19 cellular contexts compared by ENCODE assay signal in genomic region chr1:228249508-228250305, GRCh38. TPM values are rescaled to one million over a fixed set of nuclear protein-coding genes. Genes with fewer than 3 reads are reported as not detected.
DNase-seq lines count a peak whose midpoint lies in the region; ATAC-seq, FAIRE-seq and TF ChIP-seq lines count a peak whose summit lies in the region.
"Had no signal": no experiment of that assay in that cellular context is flagged by ENCODE, and none has a peak within 500 bp of the region (broad histone marks: within the 10 kb centered on the region; RNA-seq: fewer than 3 reads in every experiment).

No MANE protein-coding gene starts in this region.

- H3K23ac ChIP-seq in mesenchymal stem cell (ENCODE audit: low read length in 2 of 2), result no peak overlapping the region

- H3K9me1 ChIP-seq in K562 (ENCODE audit: control insufficient read depth, insufficient read depth, low read length), result no peaks in the 10 kb centered on the region

- H3K79me2 ChIP-seq in K562 (ENCODE audit: control insufficient read depth, insufficient read depth, low read length), result no peaks in the 10 kb centered on the region

- H3K4me2 ChIP-seq in K562 (ENCODE audit: insufficient read depth, low read length) (no peak overlapping the region), mesenchymal stem cell (ENCODE audit: low read length, poor library complexity, severe bottlenecking) (no peak overlapping the region)
- H3K4me2 ChIP-seq: BLaER1 treated with 17β-estradiol and CSF1 and Interleukin-3, amounts not matched to agents 10 nM and 100 nM; GM23338 had no signal

- intact Hi-C loops in heart left ventricle (cut with DNase I), result no loop called here
- intact Hi-C loops in Right ventricle myocardium superior (cut with DNase I), result no loop called here
- intact Hi-C loops in K562 (cut with micrococcal nuclease), result no loop called here
- intact Hi-C loops in upper lobe of right lung (cut with DNase I), result no loop called here

- H3K4me3 ChIP-seq in heart left ventricle (no peak overlapping the region), K562 (no peak overlapping the region), mesenchymal stem cell (ENCODE audit: insufficient read depth in 1 of 2, low read depth in 1 of 2, low read length in 2 of 2) (peak overlapping the region in 1 of 2 experiments; percentile 15), upper lobe of right lung (no peak overlapping the region)
- H3K4me3 ChIP-seq: BLaER1 treated with 17β-estradiol and CSF1 and Interleukin-3, amounts not matched to agents 10 nM and 100 nM; GM12878; GM23338 had no signal

- POLR2A ChIA-PET in K562 (lab: Yijun Ruan, JAX), result interaction anchor here (0.8 to 1.4 kb wide), 2 partner anchors 9 to 84 kb away, joined by 3 to 9 read pairs; no protein-coding TSS in a partner anchor

- CTCF ChIA-PET in K562 (lab: Yijun Ruan, JAX; ENCODE audit: low intra/inter-chr PET ratio), result no interaction called here

- H3K36me3 ChIP-seq in heart left ventricle (peaks cover 0 to 96% (median 70%) of the 10 kb centered on the region in 9 donors), K562 (ENCODE audit: control insufficient read depth, insufficient read depth, low read length) (peaks cover 3% of the 10 kb centered on the region; the same call in 1 of the 3 replicates), mesenchymal stem cell (ENCODE audit: control insufficient read depth in 1 of 2, insufficient read depth in 2 of 2, low read depth in 1 of 2, low read length in 2 of 2) (peaks cover 0 to 32% of the 10 kb centered on the region in 2 experiments), upper lobe of right lung (peaks cover 16% of the 10 kb centered on the region)

- no peak overlapping the region for H4K8ac ChIP-seq in mesenchymal stem cell (ENCODE audit: low read length)

- H3K27me3 ChIP-seq in heart left ventricle (no peaks in the 10 kb centered on the region), K562 (ENCODE audit: control insufficient read depth in 2 of 2, insufficient read depth in 2 of 2, low read length in 2 of 2) (no peaks in the 10 kb centered on the region), mesenchymal stem cell (ENCODE audit: control insufficient read depth in 1 of 2, insufficient read depth in 1 of 2, low read length in 2 of 2) (no peaks in the 10 kb centered on the region), upper lobe of right lung (no peaks in the 10 kb centered on the region)
- H3K27me3 ChIP-seq: BLaER1 treated with 17β-estradiol and CSF1 and Interleukin-3, amounts not matched to agents 10 nM and 100 nM had no signal

- TF ChIP-seq POLR2A in heart left ventricle (IDR thresholded peaks at IDR 0.05), result no peak
- no peak for TF ChIP-seq POLR2A in K562 (conservative IDR thresholded peaks at IDR 0.05)

- no peak overlapping the region for H2BK120ac ChIP-seq in mesenchymal stem cell (ENCODE audit: low read depth, low read length)

- in situ Hi-C loops in K562 (cut with MboI), result no loop called here

- ATAC-seq in heart left ventricle, result peak in 3 of 4 donors; percentile 27 to 49 (median 32)
- ATAC-seq in Right ventricle myocardium superior (ENCODE audit: poor library complexity), result no peak
- no peak for ATAC-seq in K562
- peak; percentile 39 for ATAC-seq in upper lobe of right lung
- ATAC-seq in GM21447 (IDR thresholded peaks at IDR 0.05; ENCODE audit: unreplicated experiment), result no peak
- no peak for ATAC-seq in GM18907 (IDR thresholded peaks at IDR 0.05; ENCODE audit: unreplicated experiment)
- ATAC-seq: GM12878, GM23338 had no signal

- no peak overlapping the region for H3K14ac ChIP-seq in mesenchymal stem cell (ENCODE audit: low read length in 2 of 2)

- H3K4ac ChIP-seq in mesenchymal stem cell (ENCODE audit: low read depth in 1 of 2, low read length in 2 of 2), result no peak overlapping the region

- H3K4me1 ChIP-seq in heart left ventricle (peaks cover 0 to 17% (median 0%) of the 10 kb centered on the region in 12 donors), K562 (replicated peaks in 1 of 2; ENCODE audit: control insufficient read depth in 2 of 2, insufficient read depth in 2 of 2, low read length in 2 of 2) (no peaks in the 10 kb centered on the region; a peak in 2 of 5 replicates), mesenchymal stem cell (ENCODE audit: control insufficient read depth, insufficient read depth, low read depth, low read length) (no peaks in the 10 kb centered on the region), upper lobe of right lung (no peaks in the 10 kb centered on the region)
- H3K4me1 ChIP-seq: BLaER1 treated with 17β-estradiol and CSF1 and Interleukin-3, amounts not matched to agents 10 nM and 100 nM had no signal

- H2BK12ac ChIP-seq in mesenchymal stem cell (ENCODE audit: low read length in 2 of 2), result no peak overlapping the region

- H3K18ac ChIP-seq in mesenchymal stem cell (ENCODE audit: low read depth in 1 of 2, low read length in 2 of 2), result no peak overlapping the region

- no TSS peak for BruUV-seq in K562 (replicated peaks; lab: Mats Ljungman, UMichigan)

- H2AFZ ChIP-seq in K562 (ENCODE audit: low read depth, low read length) (no peak overlapping the region), mesenchymal stem cell (ENCODE audit: low read depth, low read length) (no peak overlapping the region)
- H2AFZ ChIP-seq: GM23338 had no signal

- 90 to 94% (median 93%) methylated on average over 20 to 24 of the region's 24 CpGs for WGBS in heart left ventricle, 4 donors
- WGBS in K562 (ENCODE audit: insufficient coverage, low coverage, missing lambda C conversion rate), result 18% methylated on average over 24 of the region's 24 CpGs
- WGBS in mesenchymal stem cell, result 94% methylated on average over 19 of the region's 24 CpGs

- no peak overlapping the region for H2BK5ac ChIP-seq in mesenchymal stem cell (ENCODE audit: low read depth, low read length, poor library complexity, severe bottlenecking)

- no peaks in the 10 kb centered on the region for H4K20me1 ChIP-seq in K562 (replicated peaks; ENCODE audit: control insufficient read depth, insufficient read depth, low read length)
- H4K20me1 ChIP-seq: BLaER1 treated with 17β-estradiol and CSF1 and Interleukin-3, amounts not matched to agents 10 nM and 100 nM had no signal

- H2AK5ac ChIP-seq in mesenchymal stem cell (ENCODE audit: low read length, severe bottlenecking), result no peak overlapping the region

- no peak for FAIRE-seq in K562 (lab: Jason Lieb, UNC)
- FAIRE-seq: GM12878, H54 had no signal

- H3K79me1 ChIP-seq in mesenchymal stem cell (replicated peaks; ENCODE audit: low read length, poor library complexity, severe bottlenecking), result peaks cover 4% of the 10 kb centered on the region

- no peak overlapping the region for H3K9ac ChIP-seq in K562 (ENCODE audit: insufficient read depth in 1 of 2, low read depth in 2 of 2, low read length in 2 of 2)
- H3K9ac ChIP-seq in mesenchymal stem cell (ENCODE audit: low read length), result no peak overlapping the region
- H3K9ac ChIP-seq: BLaER1 treated with 17β-estradiol and CSF1 and Interleukin-3, amounts not matched to agents 10 nM and 100 nM had no signal

- DNase-seq in heart left ventricle (no peak), Right ventricle myocardium superior (no peak), K562 (ENCODE audit: extremely low read depth in 1 of 4, low spot score in 3 of 4) (no peak), mesenchymal stem cell (no peak), upper lobe of right lung (no peak)
- DNase-seq: CD4-positive, CD25-positive, alpha-beta regulatory T cell; CD8-positive, alpha-beta memory T cell; COR-L47; DMS 273 treated with DMSO at 0.1 percent for 48 hours; DMS53; DND-41; EL; HCEC 1CT had no signal

- H3K27ac ChIP-seq in heart left ventricle (no peak overlapping the region), K562 (ENCODE audit: extremely low read depth, low read depth, low read length) (no peak overlapping the region), mesenchymal stem cell (ENCODE audit: low read length, poor library complexity, severe bottlenecking) (no peak overlapping the region), upper lobe of right lung (no peak overlapping the region)
- H3K27ac ChIP-seq: BLaER1 treated with 17β-estradiol and CSF1 and Interleukin-3, amounts not matched to agents 10 nM and 100 nM had no signal

- no peak for TF ChIP-seq RAD21 in K562 (CRISPR knock-in tag; conservative IDR thresholded peaks at IDR 0.05 in 1 of 2, IDR thresholded peaks at IDR 0.05 in 1 of 2)

- TF ChIP-seq EP300 in K562 (IDR thresholded peaks at IDR 0.05; ENCODE audit: low read length), result no peak

- H4K91ac ChIP-seq in mesenchymal stem cell (ENCODE audit: low read length), result peak overlapping the region; percentile 21

- peaks cover 0 to 20% (median under 1%) of the 10 kb centered on the region in 12 donors for H3K9me3 ChIP-seq in heart left ventricle
- peaks cover 9% of the 10 kb centered on the region for H3K9me3 ChIP-seq in K562 (replicated peaks; ENCODE audit: control insufficient read depth, insufficient read depth, low read depth, low read length)
- peaks cover 28% of the 10 kb centered on the region for H3K9me3 ChIP-seq in mesenchymal stem cell (ENCODE audit: control insufficient read depth, low read length)
- peaks cover 11% of the 10 kb centered on the region for H3K9me3 ChIP-seq in upper lobe of right lung

- H2BK15ac ChIP-seq in mesenchymal stem cell (ENCODE audit: low read depth, poor library complexity, severe bottlenecking), result no peak overlapping the region

- TF ChIP-seq CTCF in heart left ventricle (IDR thresholded peaks at IDR 0.05) (no peak), K562 (IDR thresholded peaks at IDR 0.05 in 2 of 3, conservative IDR thresholded peaks at IDR 0.05 in 1 of 3; ENCODE audit: insufficient read depth in 2 of 3, low read depth in 1 of 3, low read length in 3 of 3) (no peak), upper lobe of right lung (IDR thresholded peaks at IDR 0.05) (no peak)

RNA-seq across cellular contexts. Expression of gene OBSCN, which starts 41.9 kb away (rescaled TPM):
- total RNA-seq in heart left ventricle (100 to 1,000 TPM; 238 to 460 (median 354) TPM), Right ventricle myocardium superior (316 TPM), K562 (2014; rRNA removed) (11.8 and 12.0 TPM in 2 replicates), K562 (2014; rRNA removed; fragmentation: Illumina TruSeq; extraction: Trizol) (0.83 and 1.7 TPM in 2 replicates), K562 (2015; rRNA removed; fragmentation: Illumina TruSeq; extraction: Trizol) (4.1 and 5.0 TPM in 2 replicates), K562 (2021) (17.4 and 19.7 TPM in 2 replicates), upper lobe of right lung (39.4 TPM)
- polyA plus RNA-seq in heart left ventricle (100 to 1,000 TPM; 155 to 524 TPM), K562 (2011; rRNA removed) (3.4 and 5.6 TPM in 2 replicates), K562 (2014; fragmentation: Illumina TruSeq; extraction: Trizol) (3.6 and 6.9 TPM in 2 replicates), K562 (2014; fragmentation: Nextera tagmentation; extraction: Ambion mirVana) (under 1 TPM; 0.18 to 0.29 TPM), K562 (2014; rRNA removed) (11.1 and 12.5 TPM in 2 replicates)
- total RNA-seq in K562 (2011; cell fraction: chromatin; rRNA removed; ENCODE audit: low replicate concordance), result 22.3 and 52.9 TPM in 2 replicates
- 25.5 and 27.1 TPM in 2 replicates for total RNA-seq in K562 (2011; cell fraction: nucleolus; rRNA removed)
- total RNA-seq in K562 (2011; cell fraction: nucleoplasm; rRNA removed), result 20.5 and 20.6 TPM in 2 replicates
- 3.0 and 8.2 TPM in 2 replicates for polyA plus RNA-seq in K562 (2011; cell fraction: cytosol; rRNA removed)
- 22.5 and 42.0 TPM in 2 replicates for polyA plus RNA-seq in K562 (2011; cell fraction: nucleus; rRNA removed)
- polyA plus RNA-seq in K562 (2012), result 15.8 and 26.7 TPM in 2 replicates
- 3.4 TPM in 2 replicates for polyA minus RNA-seq in K562 (2011; rRNA and poly(A)+ RNA removed)
- polyA minus RNA-seq in K562 (2011; cell fraction: cytosol; rRNA and poly(A)+ RNA removed), result 8.2 and 10.9 TPM in 2 replicates
- polyA minus RNA-seq in K562 (2011; cell fraction: nucleus; rRNA and poly(A)+ RNA removed), result 7.0 and 7.1 TPM in 2 replicates
- 4.5 TPM for polyA plus RNA-seq in mesenchymal stem cell (2013, experiment 1 of 2)
- polyA plus RNA-seq in mesenchymal stem cell (2013, experiment 2 of 2), result 4.9 TPM

Comparison
In these comparisons a context has a peak if more than half of its experiments do, and no peak if none do; other contexts are left out.
1. ATAC-seq: peak in heart left ventricle (3 of 4) and upper lobe of right lung (single experiment); none in Right ventricle myocardium superior (single experiment), K562 (single experiment), GM21447 (single experiment) and GM18907 (single experiment).